17 cellular contexts compared by ENCODE assay signal in the genomic region with DNA sequence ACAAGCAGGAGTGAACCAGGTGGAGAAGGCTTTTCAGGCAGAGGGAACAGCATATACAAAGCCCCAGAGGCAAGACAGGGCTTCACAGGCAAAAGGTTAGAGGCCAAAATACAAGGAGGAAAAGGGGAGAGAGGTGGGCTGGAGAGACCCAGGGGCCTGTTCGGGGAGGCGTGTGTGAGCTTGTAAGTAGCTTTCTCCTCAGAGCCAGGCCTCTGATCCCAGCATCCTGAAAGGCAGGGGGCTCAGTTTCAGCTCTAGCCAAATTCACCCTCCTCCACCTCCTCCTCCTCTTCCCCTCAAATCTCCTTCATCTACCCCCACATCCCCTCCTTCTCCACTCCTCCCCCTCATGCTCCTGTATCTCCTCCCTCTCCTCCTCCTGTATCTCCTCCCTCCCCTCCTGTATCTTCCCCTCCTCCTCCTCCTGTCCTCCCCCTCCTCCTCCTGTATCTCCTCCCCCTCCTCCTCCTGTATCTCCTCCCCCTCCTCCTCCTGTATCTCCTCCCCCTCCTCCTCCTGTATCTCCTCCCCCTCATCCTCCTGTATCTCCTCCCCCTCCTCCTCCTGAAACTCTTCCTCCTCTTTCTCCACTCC.
"Had no signal": no experiment of that assay in that cellular context is flagged by ENCODE, and none has a peak within 500 bp of the region (broad histone marks: within the 10 kb centered on the region; RNA-seq: fewer than 3 reads in every experiment).

No MANE protein-coding gene starts in this region.

- H3K9me3 Mint-ChIP-seq: activated B cell treated with CpG ODN at 0.5 μM for 24 hours; activated naive CD8-positive, alpha-beta T cell treated with anti-CD3 and anti-CD28 coated beads for 36 hours; activated T-helper 1 cell treated with anti-CD3 and anti-CD28 coated beads, Interleukin-12 subunit alpha, Interleukin-12 subunit beta, Interleukin-2, Interleukin-4 antibody, amounts not matched to agents 30 ng/mL and 10 ng/mL and 1 ng/mL, durations not matched to agents 14 hours and 24 hours and 36 hours; T-helper 1 cell treated with Interleukin-12 subunit alpha and Interleukin-12 subunit beta and Interleukin-4 antibody, amounts not matched to agents 30 μg/mL and 1 μg/mL, for 36 hours had no signal

- H3K36me3 Mint-ChIP-seq: activated naive CD8-positive, alpha-beta T cell treated with anti-CD3 and anti-CD28 coated beads for 36 hours; natural killer cell had no signal

- H3K4me1 Mint-ChIP-seq: activated B cell treated with CpG ODN at 0.5 μM for 24 hours; activated naive CD8-positive, alpha-beta T cell treated with anti-CD3 and anti-CD28 coated beads for 36 hours; natural killer cell had no signal

- DNase-seq: activated B cell treated with CpG ODN at 0.5 μM for 24 hours; activated CD4-positive, alpha-beta T cell treated with anti-CD3 and anti-CD28 coated beads for 48 hours; activated naive CD8-positive, alpha-beta T cell treated with anti-CD3 and anti-CD28 coated beads for 36 hours; brain microvascular endothelial cell; cortex of kidney; effector memory CD4-positive, alpha-beta T cell; gastrocnemius medialis; heart right ventricle; left colon; natural killer cell; psoas muscle; stomach; testis; upper lobe of right lung had no signal

- H3K27me3 Mint-ChIP-seq: activated B cell treated with CpG ODN at 0.5 μM for 24 hours had no signal

- H3K4me3 Mint-ChIP-seq: activated B cell treated with CpG ODN at 0.5 μM for 24 hours; activated naive CD8-positive, alpha-beta T cell treated with anti-CD3 and anti-CD28 coated beads for 36 hours; activated T-helper 1 cell treated with anti-CD3 and anti-CD28 coated beads, Interleukin-12 subunit alpha, Interleukin-12 subunit beta, Interleukin-2, Interleukin-4 antibody, amounts not matched to agents 30 ng/mL and 10 ng/mL and 1 ng/mL, durations not matched to agents 14 hours and 24 hours and 36 hours; natural killer cell; T-helper 1 cell treated with Interleukin-12 subunit alpha and Interleukin-12 subunit beta and Interleukin-4 antibody, amounts not matched to agents 30 μg/mL and 1 μg/mL, for 36 hours had no signal

- ATAC-seq: gastrocnemius medialis, heart right ventricle, left colon, natural killer cell, psoas muscle, sciatic nerve, upper lobe of right lung had no signal

- H3K27ac Mint-ChIP-seq: activated B cell treated with CpG ODN at 0.5 μM for 24 hours; activated naive CD8-positive, alpha-beta T cell treated with anti-CD3 and anti-CD28 coated beads for 36 hours; activated T-helper 1 cell treated with anti-CD3 and anti-CD28 coated beads, Interleukin-12 subunit alpha, Interleukin-12 subunit beta, Interleukin-2, Interleukin-4 antibody, amounts not matched to agents 30 ng/mL and 10 ng/mL and 1 ng/mL, durations not matched to agents 14 hours and 24 hours and 36 hours; natural killer cell; T-helper 1 cell treated with Interleukin-12 subunit alpha and Interleukin-12 subunit beta and Interleukin-4 antibody, amounts not matched to agents 30 μg/mL and 1 μg/mL, for 36 hours had no signal
